Comparison of ENCODE assay signal across 15 cellular contexts in genomic region chr11:69018924-69019323, GRCh38. TPM values are rescaled to one million over a fixed set of nuclear protein-coding genes. Genes with fewer than 3 reads are reported as not detected.
DNase-seq lines count a peak whose midpoint lies in the region; ATAC-seq and TF ChIP-seq lines count a peak whose summit lies in the region.
"Had no signal": no experiment of that assay in that cellular context is flagged by ENCODE, and none has a peak within 500 bp of the region (broad histone marks: within the 10 kb centered on the region; RNA-seq: fewer than 3 reads in every experiment).

No MANE protein-coding gene starts in this region.

- H3K4me3 ChIP-seq in vagina (no peak overlapping the region), left ventricle myocardium inferior (no peak overlapping the region)

- no peak for TF ChIP-seq POLR2A in vagina (IDR thresholded peaks at IDR 0.05)

- intact Hi-C loops in vagina (cut with DNase I) (no loop called here), left ventricle myocardium inferior (cut with micrococcal nuclease) (no loop called here)

- TF ChIP-seq CTCF in vagina (IDR thresholded peaks at IDR 0.05) = no peak
- no peak for TF ChIP-seq CTCF in left ventricle myocardium inferior (IDR thresholded peaks at IDR 0.05; ENCODE audit: borderline replicate concordance)

- DNase-seq in GM04503 (ENCODE audit: low read depth) (peak; percentile 68), astrocyte of the hippocampus (ENCODE audit: low read depth, low spot score) (peak; percentile 88), mucosa of gallbladder (ENCODE audit: low spot score) (peak; percentile 52), vagina (ENCODE audit: extremely low spot score in 2 of 2) (no peak), GDM1 (lab: John Stamatoyannopoulos, UW) (no peak), left ventricle myocardium inferior (no peak)
- DNase-seq: activated T-cell treated with anti-CD3 and anti-CD28 coated beads, Interleukin-2, amount 50 U/mL, for 72 hours; amniotic stem cell; CD4-positive, alpha-beta memory T cell; hippocampal formation; NCI-H1048; NCI-H2171; NCI-H82 had no signal

- peak overlapping the region; percentile 94 for H3K27ac ChIP-seq in vagina
- H3K27ac ChIP-seq in left ventricle myocardium inferior (replicated peaks) = no peak overlapping the region

- H3K4me1 ChIP-seq in vagina (peaks cover 31% of the 10 kb centered on the region), left ventricle myocardium inferior (peaks cover 7% of the 10 kb centered on the region)

- H3K9me3 ChIP-seq in vagina = no peaks in the 10 kb centered on the region
- no peaks in the 10 kb centered on the region for H3K9me3 ChIP-seq in left ventricle myocardium inferior (replicated peaks)

- ATAC-seq in GM19035 (IDR thresholded peaks at IDR 0.05; ENCODE audit: unreplicated experiment) = no peak
- ATAC-seq: activated T-cell treated with anti-CD3 and anti-CD28 coated beads, Interleukin-2, amount 50 U/mL, for 72 hours; Panc1 had no signal

- H3K27me3 ChIP-seq in vagina = no peaks in the 10 kb centered on the region
- peaks cover 13% of the 10 kb centered on the region for H3K27me3 ChIP-seq in left ventricle myocardium inferior (ENCODE audit: low read depth)

- H3K36me3 ChIP-seq in vagina = no peaks in the 10 kb centered on the region
- H3K36me3 ChIP-seq in left ventricle myocardium inferior = no peaks in the 10 kb centered on the region

RNA-seq across cellular contexts. Expression of gene MRGPRF, which starts 5.9 kb away (rescaled TPM):
- total RNA-seq in mucosa of gallbladder (43.8 TPM), vagina (84.5 TPM), left ventricle myocardium inferior (3.9 TPM)
- total RNA-seq: activated T-cell treated with anti-CD3 and anti-CD28 coated beads, Interleukin-2, amount 50 U/mL, for 72 hours; CD4-positive, alpha-beta memory T cell had no signal

RNA-seq across cellular contexts. Expression of gene TPCN2, which starts 29.8 kb away (rescaled TPM):
- total RNA-seq in mucosa of gallbladder (29.1 TPM), vagina (21.1 TPM), left ventricle myocardium inferior (9.2 TPM)

RNA-seq across cellular contexts. Expression of gene MRGPRD, which starts 38.1 kb away (rescaled TPM):
- not detected for total RNA-seq in mucosa of gallbladder
- not detected for total RNA-seq in vagina
- not detected for total RNA-seq in left ventricle myocardium inferior
- total RNA-seq: activated T-cell treated with anti-CD3 and anti-CD28 coated beads, Interleukin-2, amount 50 U/mL, for 72 hours; CD4-positive, alpha-beta memory T cell had no signal

Comparison
In these comparisons a context has a peak if more than half of its experiments do, and no peak if none do; other contexts are left out.
1. DNase-seq: peak in GM04503 (single experiment), astrocyte of the hippocampus (single experiment) and mucosa of gallbladder (single experiment); none in vagina (0 of 2), GDM1 (single experiment) and left ventricle myocardium inferior (single experiment).